Comparison of ENCODE assay signal across 1 cellular context in the genomic region with DNA sequence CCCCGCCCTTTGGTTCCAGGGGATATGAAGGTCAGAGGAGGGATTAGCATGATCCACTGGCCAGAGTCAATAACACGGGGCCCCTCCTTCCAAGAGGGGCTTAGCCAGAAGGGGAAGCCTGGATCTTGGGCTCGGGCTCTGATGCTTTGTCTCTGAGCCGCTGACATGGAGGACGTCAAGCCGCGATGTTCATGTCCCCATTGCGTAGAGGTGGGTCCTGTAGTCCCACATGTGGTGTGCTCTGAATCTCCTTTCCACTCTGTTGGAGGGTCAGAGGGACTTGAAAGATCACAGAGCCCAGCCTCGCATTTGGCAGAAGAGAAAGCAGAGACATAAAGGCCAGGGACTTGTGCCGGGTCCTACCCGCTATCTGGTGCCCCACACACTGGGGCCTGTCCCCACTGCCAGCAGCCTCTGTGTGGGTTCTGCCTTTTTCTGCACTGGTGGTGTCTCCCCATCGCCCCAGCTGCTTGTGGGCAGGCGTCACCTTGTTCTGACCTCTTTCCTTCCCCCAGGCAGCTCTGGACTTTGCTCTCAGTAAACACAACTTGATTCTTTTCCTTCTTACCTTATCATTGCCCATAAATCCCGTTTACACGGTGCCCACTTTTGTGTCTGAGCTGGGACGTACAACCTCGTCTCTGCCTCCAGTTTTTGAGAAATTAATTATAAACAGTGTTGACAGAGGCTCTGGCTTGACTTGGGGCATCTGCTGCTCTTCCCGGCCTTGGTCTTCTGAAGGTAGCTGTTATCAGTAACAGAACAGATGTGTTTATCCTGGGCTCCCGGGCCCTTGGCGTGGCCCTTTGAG.
A peak's percentile ranks its signal among the peaks of the same experiment; 100 is the strongest.
TF ChIP-seq lines count a peak whose summit lies in the region.

No MANE protein-coding gene starts in this region.

TF ChIP-seq in HepG2, 621 proteins besides CTCF, POLR2A, EP300 and RAD21 (continued from another document and continues in another):
- TF ChIP-seq, protein P1, sequence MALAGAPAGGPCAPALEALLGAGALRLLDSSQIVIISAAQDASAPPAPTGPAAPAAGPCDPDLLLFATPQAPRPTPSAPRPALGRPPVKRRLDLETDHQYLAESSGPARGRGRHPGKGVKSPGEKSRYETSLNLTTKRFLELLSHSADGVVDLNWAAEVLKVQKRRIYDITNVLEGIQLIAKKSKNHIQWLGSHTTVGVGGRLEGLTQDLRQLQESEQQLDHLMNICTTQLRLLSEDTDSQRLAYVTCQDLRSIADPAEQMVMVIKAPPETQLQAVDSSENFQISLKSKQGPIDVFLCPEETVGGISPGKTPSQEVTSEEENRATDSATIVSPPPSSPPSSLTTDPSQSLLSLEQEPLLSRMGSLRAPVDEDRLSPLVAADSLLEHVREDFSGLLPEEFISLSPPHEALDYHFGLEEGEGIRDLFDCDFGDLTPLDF (CRISPR knock-in tag; IDR thresholded peaks at IDR 0.05) = no peak
- TF ChIP-seq, protein P2, sequence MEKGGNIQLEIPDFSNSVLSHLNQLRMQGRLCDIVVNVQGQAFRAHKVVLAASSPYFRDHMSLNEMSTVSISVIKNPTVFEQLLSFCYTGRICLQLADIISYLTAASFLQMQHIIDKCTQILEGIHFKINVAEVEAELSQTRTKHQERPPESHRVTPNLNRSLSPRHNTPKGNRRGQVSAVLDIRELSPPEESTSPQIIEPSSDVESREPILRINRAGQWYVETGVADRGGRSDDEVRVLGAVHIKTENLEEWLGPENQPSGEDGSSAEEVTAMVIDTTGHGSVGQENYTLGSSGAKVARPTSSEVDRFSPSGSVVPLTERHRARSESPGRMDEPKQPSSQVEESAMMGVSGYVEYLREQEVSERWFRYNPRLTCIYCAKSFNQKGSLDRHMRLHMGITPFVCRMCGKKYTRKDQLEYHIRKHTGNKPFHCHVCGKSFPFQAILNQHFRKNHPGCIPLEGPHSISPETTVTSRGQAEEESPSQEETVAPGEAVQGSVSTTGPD (CRISPR knock-in tag; IDR thresholded peaks at IDR 0.05) = no peak
- no peak for TF ChIP-seq SUZ12 (IDR thresholded peaks at IDR 0.05; ENCODE audit: low read depth, low read length)
- TF ChIP-seq, protein P3, sequence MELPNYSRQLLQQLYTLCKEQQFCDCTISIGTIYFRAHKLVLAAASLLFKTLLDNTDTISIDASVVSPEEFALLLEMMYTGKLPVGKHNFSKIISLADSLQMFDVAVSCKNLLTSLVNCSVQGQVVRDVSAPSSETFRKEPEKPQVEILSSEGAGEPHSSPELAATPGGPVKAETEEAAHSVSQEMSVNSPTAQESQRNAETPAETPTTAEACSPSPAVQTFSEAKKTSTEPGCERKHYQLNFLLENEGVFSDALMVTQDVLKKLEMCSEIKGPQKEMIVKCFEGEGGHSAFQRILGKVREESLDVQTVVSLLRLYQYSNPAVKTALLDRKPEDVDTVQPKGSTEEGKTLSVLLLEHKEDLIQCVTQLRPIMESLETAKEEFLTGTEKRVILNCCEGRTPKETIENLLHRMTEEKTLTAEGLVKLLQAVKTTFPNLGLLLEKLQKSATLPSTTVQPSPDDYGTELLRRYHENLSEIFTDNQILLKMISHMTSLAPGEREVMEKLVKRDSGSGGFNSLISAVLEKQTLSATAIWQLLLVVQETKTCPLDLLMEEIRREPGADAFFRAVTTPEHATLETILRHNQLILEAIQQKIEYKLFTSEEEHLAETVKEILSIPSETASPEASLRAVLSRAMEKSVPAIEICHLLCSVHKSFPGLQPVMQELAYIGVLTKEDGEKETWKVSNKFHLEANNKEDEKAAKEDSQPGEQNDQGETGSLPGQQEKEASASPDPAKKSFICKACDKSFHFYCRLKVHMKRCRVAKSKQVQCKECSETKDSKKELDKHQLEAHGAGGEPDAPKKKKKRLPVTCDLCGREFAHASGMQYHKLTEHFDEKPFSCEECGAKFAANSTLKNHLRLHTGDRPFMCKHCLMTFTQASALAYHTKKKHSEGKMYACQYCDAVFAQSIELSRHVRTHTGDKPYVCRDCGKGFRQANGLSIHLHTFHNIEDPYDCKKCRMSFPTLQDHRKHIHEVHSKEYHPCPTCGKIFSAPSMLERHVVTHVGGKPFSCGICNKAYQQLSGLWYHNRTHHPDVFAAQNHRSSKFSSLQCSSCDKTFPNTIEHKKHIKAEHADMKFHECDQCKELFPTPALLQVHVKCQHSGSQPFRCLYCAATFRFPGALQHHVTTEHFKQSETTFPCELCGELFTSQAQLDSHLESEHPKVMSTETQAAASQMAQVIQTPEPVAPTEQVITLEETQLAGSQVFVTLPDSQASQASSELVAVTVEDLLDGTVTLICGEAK (IDR thresholded peaks at IDR 0.05) = no peak
- TF ChIP-seq, protein P3 (CRISPR knock-in tag; IDR thresholded peaks at IDR 0.05) = 0 out of 2 replicates have a peak, but pooled peaks have one; percentile 17
- TF ChIP-seq DMAP1 (CRISPR knock-in tag; IDR thresholded peaks at IDR 0.05) = peak; percentile 51; the same call in 1 of the 2 replicates
- no peak for TF ChIP-seq HES4 (CRISPR knock-in tag; IDR thresholded peaks at IDR 0.05; ENCODE audit: borderline replicate concordance)
- no peak for TF ChIP-seq PCBP2 (optimal IDR thresholded peaks at IDR 0.05; ENCODE audit: low read depth, low read length, poor library complexity, severe bottlenecking)
- no peak for TF ChIP-seq ZNF567 (CRISPR knock-in tag; IDR thresholded peaks at IDR 0.05; ENCODE audit: borderline replicate concordance)
- peak; percentile 86; the same call in 1 of the 2 replicates for TF ChIP-seq ZNF296 (CRISPR knock-in tag; conservative IDR thresholded peaks at IDR 0.05)
- TF ChIP-seq ZNF781 (CRISPR knock-in tag; IDR thresholded peaks at IDR 0.05; ENCODE audit: borderline replicate concordance, not compliant biosample characterization) = peak; percentile 89
- TF ChIP-seq, protein P4, sequence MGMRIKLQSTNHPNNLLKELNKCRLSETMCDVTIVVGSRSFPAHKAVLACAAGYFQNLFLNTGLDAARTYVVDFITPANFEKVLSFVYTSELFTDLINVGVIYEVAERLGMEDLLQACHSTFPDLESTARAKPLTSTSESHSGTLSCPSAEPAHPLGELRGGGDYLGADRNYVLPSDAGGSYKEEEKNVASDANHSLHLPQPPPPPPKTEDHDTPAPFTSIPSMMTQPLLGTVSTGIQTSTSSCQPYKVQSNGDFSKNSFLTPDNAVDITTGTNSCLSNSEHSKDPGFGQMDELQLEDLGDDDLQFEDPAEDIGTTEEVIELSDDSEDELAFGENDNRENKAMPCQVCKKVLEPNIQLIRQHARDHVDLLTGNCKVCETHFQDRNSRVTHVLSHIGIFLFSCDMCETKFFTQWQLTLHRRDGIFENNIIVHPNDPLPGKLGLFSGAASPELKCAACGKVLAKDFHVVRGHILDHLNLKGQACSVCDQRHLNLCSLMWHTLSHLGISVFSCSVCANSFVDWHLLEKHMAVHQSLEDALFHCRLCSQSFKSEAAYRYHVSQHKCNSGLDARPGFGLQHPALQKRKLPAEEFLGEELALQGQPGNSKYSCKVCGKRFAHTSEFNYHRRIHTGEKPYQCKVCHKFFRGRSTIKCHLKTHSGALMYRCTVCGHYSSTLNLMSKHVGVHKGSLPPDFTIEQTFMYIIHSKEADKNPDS (CRISPR knock-in tag; IDR thresholded peaks at IDR 0.05) = no peak
- TF ChIP-seq AHR (CRISPR knock-in tag; IDR thresholded peaks at IDR 0.05) = peak; percentile 61; the same call in 1 of the 2 replicates
- TF ChIP-seq, protein P5, sequence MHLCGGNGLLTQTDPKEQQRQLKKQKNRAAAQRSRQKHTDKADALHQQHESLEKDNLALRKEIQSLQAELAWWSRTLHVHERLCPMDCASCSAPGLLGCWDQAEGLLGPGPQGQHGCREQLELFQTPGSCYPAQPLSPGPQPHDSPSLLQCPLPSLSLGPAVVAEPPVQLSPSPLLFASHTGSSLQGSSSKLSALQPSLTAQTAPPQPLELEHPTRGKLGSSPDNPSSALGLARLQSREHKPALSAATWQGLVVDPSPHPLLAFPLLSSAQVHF (CRISPR knock-in tag; IDR thresholded peaks at IDR 0.05) = no peak
- TF ChIP-seq, protein P6, sequence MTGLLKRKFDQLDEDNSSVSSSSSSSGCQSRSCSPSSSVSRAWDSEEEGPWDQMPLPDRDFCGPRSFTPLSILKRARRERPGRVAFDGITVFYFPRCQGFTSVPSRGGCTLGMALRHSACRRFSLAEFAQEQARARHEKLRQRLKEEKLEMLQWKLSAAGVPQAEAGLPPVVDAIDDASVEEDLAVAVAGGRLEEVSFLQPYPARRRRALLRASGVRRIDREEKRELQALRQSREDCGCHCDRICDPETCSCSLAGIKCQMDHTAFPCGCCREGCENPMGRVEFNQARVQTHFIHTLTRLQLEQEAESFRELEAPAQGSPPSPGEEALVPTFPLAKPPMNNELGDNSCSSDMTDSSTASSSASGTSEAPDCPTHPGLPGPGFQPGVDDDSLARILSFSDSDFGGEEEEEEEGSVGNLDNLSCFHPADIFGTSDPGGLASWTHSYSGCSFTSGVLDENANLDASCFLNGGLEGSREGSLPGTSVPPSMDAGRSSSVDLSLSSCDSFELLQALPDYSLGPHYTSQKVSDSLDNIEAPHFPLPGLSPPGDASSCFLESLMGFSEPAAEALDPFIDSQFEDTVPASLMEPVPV (CRISPR knock-in tag; IDR thresholded peaks at IDR 0.05) = no peak
- TF ChIP-seq, protein P7, sequence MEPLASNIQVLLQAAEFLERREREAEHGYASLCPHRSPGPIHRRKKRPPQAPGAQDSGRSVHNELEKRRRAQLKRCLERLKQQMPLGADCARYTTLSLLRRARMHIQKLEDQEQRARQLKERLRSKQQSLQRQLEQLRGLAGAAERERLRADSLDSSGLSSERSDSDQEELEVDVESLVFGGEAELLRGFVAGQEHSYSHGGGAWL (CRISPR knock-in tag; IDR thresholded peaks at IDR 0.05) = 0 out of 2 replicates have a peak, but pooled peaks have one; percentile 22
- TF ChIP-seq, protein P8, sequence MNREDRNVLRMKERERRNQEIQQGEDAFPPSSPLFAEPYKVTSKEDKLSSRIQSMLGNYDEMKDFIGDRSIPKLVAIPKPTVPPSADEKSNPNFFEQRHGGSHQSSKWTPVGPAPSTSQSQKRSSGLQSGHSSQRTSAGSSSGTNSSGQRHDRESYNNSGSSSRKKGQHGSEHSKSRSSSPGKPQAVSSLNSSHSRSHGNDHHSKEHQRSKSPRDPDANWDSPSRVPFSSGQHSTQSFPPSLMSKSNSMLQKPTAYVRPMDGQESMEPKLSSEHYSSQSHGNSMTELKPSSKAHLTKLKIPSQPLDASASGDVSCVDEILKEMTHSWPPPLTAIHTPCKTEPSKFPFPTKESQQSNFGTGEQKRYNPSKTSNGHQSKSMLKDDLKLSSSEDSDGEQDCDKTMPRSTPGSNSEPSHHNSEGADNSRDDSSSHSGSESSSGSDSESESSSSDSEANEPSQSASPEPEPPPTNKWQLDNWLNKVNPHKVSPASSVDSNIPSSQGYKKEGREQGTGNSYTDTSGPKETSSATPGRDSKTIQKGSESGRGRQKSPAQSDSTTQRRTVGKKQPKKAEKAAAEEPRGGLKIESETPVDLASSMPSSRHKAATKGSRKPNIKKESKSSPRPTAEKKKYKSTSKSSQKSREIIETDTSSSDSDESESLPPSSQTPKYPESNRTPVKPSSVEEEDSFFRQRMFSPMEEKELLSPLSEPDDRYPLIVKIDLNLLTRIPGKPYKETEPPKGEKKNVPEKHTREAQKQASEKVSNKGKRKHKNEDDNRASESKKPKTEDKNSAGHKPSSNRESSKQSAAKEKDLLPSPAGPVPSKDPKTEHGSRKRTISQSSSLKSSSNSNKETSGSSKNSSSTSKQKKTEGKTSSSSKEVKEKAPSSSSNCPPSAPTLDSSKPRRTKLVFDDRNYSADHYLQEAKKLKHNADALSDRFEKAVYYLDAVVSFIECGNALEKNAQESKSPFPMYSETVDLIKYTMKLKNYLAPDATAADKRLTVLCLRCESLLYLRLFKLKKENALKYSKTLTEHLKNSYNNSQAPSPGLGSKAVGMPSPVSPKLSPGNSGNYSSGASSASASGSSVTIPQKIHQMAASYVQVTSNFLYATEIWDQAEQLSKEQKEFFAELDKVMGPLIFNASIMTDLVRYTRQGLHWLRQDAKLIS (CRISPR knock-in tag; IDR thresholded peaks at IDR 0.05) = 0 out of 2 replicates have a peak, but pooled peaks have one; percentile 37
- peak; percentile 33; the same call in 1 of the 2 replicates for TF ChIP-seq ZFX (CRISPR knock-in tag; IDR thresholded peaks at IDR 0.05; ENCODE audit: low read depth)
- TF ChIP-seq, protein P9, sequence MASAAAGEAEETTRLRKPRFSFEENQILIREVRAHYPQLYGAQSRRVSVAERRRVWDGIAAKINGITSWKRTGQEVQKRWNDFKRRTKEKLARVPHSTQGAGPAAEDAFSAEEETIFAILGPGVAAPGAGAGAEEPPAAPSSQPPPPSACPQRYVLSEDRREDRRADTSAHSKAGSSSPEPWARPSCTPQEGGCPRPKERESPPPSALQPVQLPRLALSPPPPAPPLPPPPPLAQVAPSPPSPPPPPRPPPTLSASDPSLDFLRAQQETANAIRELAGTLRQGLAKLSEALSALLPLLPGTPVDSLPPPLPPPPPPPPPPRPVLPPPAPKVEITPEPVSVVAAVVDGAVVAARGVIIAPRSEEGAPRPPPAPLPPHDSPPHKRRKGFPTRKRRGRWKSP (CRISPR knock-in tag; IDR thresholded peaks at IDR 0.05) = 0 out of 2 replicates have a peak, but pooled peaks have one; percentile 17
- TF ChIP-seq, protein P10, sequence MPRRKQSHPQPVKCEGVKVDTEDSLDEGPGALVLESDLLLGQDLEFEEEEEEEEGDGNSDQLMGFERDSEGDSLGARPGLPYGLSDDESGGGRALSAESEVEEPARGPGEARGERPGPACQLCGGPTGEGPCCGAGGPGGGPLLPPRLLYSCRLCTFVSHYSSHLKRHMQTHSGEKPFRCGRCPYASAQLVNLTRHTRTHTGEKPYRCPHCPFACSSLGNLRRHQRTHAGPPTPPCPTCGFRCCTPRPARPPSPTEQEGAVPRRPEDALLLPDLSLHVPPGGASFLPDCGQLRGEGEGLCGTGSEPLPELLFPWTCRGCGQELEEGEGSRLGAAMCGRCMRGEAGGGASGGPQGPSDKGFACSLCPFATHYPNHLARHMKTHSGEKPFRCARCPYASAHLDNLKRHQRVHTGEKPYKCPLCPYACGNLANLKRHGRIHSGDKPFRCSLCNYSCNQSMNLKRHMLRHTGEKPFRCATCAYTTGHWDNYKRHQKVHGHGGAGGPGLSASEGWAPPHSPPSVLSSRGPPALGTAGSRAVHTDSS (CRISPR knock-in tag; conservative IDR thresholded peaks at IDR 0.05) = no peak
- no peak for TF ChIP-seq MAFG (CRISPR knock-in tag; IDR thresholded peaks at IDR 0.05)
